Comparison of ENCODE assay signal across 1 cellular context in genomic region chr3:17183951-17184550, GRCh38.
TF ChIP-seq lines count a peak whose summit lies in the region.

No MANE protein-coding gene starts in this region.

TF ChIP-seq in endothelial cell of umbilical vein, 7 proteins besides CTCF, POLR2A, EP300 and RAD21:
- peak; percentile 90 for TF ChIP-seq FOS (IDR thresholded peaks at IDR 0.05; ENCODE audit: borderline replicate concordance, insufficient read depth, low read length)
- peak; percentile 40 for TF ChIP-seq JUN (IDR thresholded peaks at IDR 0.05; ENCODE audit: borderline replicate concordance, insufficient read depth, insufficient read length, low read depth)
- no peak for TF ChIP-seq EZH2 (IDR thresholded peaks at IDR 0.05; ENCODE audit: borderline replicate concordance, low read depth, low read length, severe bottlenecking)
